ENCODE assay signal across 1 cellular context in the genomic region with DNA sequence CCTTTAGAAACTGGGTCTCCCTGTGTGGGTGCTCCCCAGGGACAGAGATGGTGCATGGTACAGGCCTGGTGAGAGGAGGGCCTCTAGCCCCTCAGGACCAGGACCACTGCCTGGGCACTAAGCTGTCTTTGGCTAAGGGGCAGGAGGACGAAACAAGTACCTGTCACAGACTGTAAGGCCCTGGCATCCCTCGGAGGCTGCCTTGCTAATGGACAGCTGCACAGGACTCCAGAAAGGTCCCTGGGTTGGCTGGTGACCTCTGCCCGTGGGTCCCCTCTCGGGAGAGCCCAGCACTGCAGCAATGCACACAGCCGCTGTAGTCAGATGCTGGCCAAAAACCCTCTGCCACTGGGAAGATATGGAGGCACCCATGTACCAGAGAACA.
A peak's percentile ranks its signal among the peaks of the same experiment; 100 is the strongest.
TF ChIP-seq lines count a peak whose summit lies in the region.

No MANE protein-coding gene starts in this region.

TF ChIP-seq in HepG2, 621 proteins besides CTCF, POLR2A, EP300 and RAD21:
- peak; percentile 19; the same call in 1 of the 2 replicates for TF ChIP-seq ZNF768 (CRISPR knock-in tag; IDR thresholded peaks at IDR 0.05)
- 0 out of 2 replicates have a peak, but pooled peaks have one; percentile 43 for TF ChIP-seq ZNF333 (CRISPR knock-in tag; IDR thresholded peaks at IDR 0.05; ENCODE audit: borderline replicate concordance)
- TF ChIP-seq, protein P1, sequence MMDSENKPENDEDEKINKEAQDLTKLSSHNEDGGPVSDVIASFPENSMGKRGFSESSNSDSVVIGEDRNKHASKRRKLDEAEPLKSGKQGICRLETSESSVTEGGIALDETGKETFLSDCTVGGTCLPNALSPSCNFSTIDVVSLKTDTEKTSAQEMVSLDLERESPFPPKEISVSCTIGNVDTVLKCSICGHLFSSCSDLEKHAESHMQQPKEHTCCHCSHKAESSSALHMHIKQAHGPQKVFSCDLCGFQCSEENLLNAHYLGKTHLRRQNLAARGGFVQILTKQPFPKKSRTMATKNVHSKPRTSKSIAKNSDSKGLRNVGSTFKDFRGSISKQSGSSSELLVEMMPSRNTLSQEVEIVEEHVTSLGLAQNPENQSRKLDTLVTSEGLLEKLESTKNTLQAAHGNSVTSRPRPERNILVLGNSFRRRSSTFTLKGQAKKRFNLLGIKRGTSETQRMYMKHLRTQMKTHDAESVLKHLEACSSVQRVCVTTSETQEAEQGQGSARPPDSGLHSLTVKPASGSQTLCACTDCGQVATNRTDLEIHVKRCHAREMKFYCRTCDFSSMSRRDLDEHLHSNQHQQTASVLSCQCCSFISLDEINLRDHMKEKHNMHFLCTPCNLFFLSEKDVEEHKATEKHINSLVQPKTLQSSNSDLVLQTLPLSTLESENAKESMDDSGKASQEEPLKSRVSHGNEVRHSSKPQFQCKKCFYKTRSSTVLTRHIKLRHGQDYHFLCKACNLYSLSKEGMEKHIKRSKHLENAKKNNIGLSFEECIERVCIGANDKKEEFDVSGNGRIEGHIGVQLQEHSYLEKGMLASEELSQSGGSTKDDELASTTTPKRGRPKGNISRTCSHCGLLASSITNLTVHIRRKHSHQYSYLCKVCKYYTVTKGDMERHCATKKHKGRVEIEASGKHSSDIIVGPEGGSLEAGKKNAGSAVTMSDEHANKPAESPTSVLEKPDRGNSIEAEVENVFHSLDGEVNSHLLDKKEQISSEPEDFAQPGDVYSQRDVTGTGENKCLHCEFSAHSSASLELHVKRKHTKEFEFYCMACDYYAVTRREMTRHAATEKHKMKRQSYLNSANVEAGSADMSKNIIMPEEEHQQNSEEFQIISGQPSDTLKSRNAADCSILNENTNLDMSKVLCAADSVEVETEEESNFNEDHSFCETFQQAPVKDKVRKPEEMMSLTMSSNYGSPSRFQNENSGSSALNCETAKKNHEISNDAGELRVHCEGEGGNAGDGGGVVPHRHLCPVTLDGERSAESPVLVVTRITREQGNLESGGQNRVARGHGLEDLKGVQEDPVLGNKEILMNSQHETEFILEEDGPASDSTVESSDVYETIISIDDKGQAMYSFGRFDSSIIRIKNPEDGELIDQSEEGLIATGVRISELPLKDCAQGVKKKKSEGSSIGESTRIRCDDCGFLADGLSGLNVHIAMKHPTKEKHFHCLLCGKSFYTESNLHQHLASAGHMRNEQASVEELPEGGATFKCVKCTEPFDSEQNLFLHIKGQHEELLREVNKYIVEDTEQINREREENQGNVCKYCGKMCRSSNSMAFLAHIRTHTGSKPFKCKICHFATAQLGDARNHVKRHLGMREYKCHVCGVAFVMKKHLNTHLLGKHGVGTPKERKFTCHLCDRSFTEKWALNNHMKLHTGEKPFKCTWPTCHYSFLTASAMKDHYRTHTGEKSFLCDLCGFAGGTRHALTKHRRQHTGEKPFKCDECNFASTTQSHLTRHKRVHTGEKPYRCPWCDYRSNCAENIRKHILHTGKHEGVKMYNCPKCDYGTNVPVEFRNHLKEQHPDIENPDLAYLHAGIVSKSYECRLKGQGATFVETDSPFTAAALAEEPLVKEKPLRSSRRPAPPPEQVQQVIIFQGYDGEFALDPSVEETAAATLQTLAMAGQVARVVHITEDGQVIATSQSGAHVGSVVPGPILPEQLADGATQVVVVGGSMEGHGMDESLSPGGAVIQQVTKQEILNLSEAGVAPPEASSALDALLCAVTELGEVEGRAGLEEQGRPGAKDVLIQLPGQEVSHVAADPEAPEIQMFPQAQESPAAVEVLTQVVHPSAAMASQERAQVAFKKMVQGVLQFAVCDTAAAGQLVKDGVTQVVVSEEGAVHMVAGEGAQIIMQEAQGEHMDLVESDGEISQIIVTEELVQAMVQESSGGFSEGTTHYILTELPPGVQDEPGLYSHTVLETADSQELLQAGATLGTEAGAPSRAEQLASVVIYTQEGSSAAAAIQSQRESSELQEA (CRISPR knock-in tag; IDR thresholded peaks at IDR 0.05; ENCODE audit: not compliant biosample characterization): no peak
- TF ChIP-seq AGO2 (optimal IDR thresholded peaks at IDR 0.05; ENCODE audit: low read depth, low read length): peak; percentile 57
- no peak for TF ChIP-seq ADNP (CRISPR knock-in tag; IDR thresholded peaks at IDR 0.05)
- TF ChIP-seq GLI4 (CRISPR knock-in tag; IDR thresholded peaks at IDR 0.05; ENCODE audit: borderline replicate concordance): no peak
- TF ChIP-seq DR1 (CRISPR knock-in tag; IDR thresholded peaks at IDR 0.05): 0 out of 2 replicates have a peak, but pooled peaks have one; percentile 28
- peak; percentile 26; the same call in 1 of the 2 replicates for TF ChIP-seq HIVEP1 (CRISPR knock-in tag; IDR thresholded peaks at IDR 0.05)
- TF ChIP-seq EED (CRISPR knock-in tag; IDR thresholded peaks at IDR 0.05): 0 out of 2 replicates have a peak, but pooled peaks have one; percentile 17
